In genomic region chr16:67277294-67277998, GRCh38 we compare ENCODE assay signal across 8 cellular contexts. TPM values are rescaled to one million over a fixed set of nuclear protein-coding genes. Genes with fewer than 3 reads are reported as not detected.
DNase-seq lines count a peak whose midpoint lies in the region; ATAC-seq and TF ChIP-seq lines count a peak whose summit lies in the region.

No MANE protein-coding gene starts in this region.

- no peak overlapping the region for H3K4me3 ChIP-seq in tibial artery

- no peaks in the 10 kb centered on the region for H3K27me3 ChIP-seq in tibial artery

- H3K36me3 Mint-ChIP-seq in activated T-helper 2 cell treated with anti-CD3 and anti-CD28 coated beads, Interferon-gamma antibody, Interleukin-2, Interleukin-4, amounts not matched to agents 10 μg/mL and 5 μg/mL and 100 μg/mL, durations not matched to agents 14 hours and 24 hours and 36 hours (ENCODE audit: low read depth), result peaks cover 17% of the 10 kb centered on the region

- no peaks in the 10 kb centered on the region for H3K9me3 ChIP-seq in tibial artery

- H3K4me1 ChIP-seq in tibial artery, result peaks cover 0 to 36% (median 20%) of the 10 kb centered on the region in 4 donors

- no peak for ATAC-seq in GM19328 (IDR thresholded peaks at IDR 0.05; ENCODE audit: unreplicated experiment)

- no peaks in the 10 kb centered on the region for H3K9me3 Mint-ChIP-seq in activated T-helper 2 cell treated with anti-CD3 and anti-CD28 coated beads, Interferon-gamma antibody, Interleukin-2, Interleukin-4, amounts not matched to agents 10 μg/mL and 5 μg/mL and 100 μg/mL, durations not matched to agents 14 hours and 24 hours and 36 hours

- no peak for TF ChIP-seq CTCF in tibial artery (IDR thresholded peaks at IDR 0.05)

- peak; percentile 62 for DNase-seq in stimulated activated CD4-positive, alpha-beta T cell treated with anti-CD3 and anti-CD28 coated beads, Interleukin-15, amount 100 ng/mL, for 24 hours
- DNase-seq in stimulated activated CD4-positive, alpha-beta T cell treated with anti-CD3 and anti-CD28 coated beads, Interleukin-4, amount 100 ng/mL, for 4 hours, result no peak
- DNase-seq in activated T-helper 2 cell treated with anti-CD3 and anti-CD28 coated beads, Interferon-gamma antibody, Interleukin-2, Interleukin-4, amounts not matched to agents 10 μg/mL and 5 μg/mL and 100 μg/mL, durations not matched to agents 14 hours and 24 hours and 36 hours (ENCODE audit: low spot score), result no peak
- DNase-seq in islet precursor cell (peak; percentile 85), tibial artery (peak; percentile 59 to 85), activated gamma-delta T cell treated with Interleukin-2 at 50 U/mL for 16 hours (no peak), NCI-H1105 (lab: John Stamatoyannopoulos, UW) (no peak)

- peaks cover 24% of the 10 kb centered on the region for H3K4me1 Mint-ChIP-seq in activated T-helper 2 cell treated with anti-CD3 and anti-CD28 coated beads, Interferon-gamma antibody, Interleukin-2, Interleukin-4, amounts not matched to agents 10 μg/mL and 5 μg/mL and 100 μg/mL, durations not matched to agents 14 hours and 24 hours and 36 hours (ENCODE audit: low read depth)

- H3K27me3 Mint-ChIP-seq in activated T-helper 2 cell treated with anti-CD3 and anti-CD28 coated beads, Interferon-gamma antibody, Interleukin-2, Interleukin-4, amounts not matched to agents 10 μg/mL and 5 μg/mL and 100 μg/mL, durations not matched to agents 14 hours and 24 hours and 36 hours (ENCODE audit: low read depth), result no peaks in the 10 kb centered on the region

- H3K36me3 ChIP-seq in tibial artery, result peaks cover 0 to 6% (median 0%) of the 10 kb centered on the region in 3 donors

- intact Hi-C loops in activated T-helper 2 cell treated with anti-CD3 and anti-CD28 coated beads, Interferon-gamma antibody, Interleukin-2, Interleukin-4, amounts not matched to agents 10 μg/mL and 5 μg/mL and 100 μg/mL, durations not matched to agents 14 hours and 24 hours and 36 hours (cut with micrococcal nuclease), result no loop called here
- intact Hi-C loops in tibial artery (cut with DNase I; ENCODE audit: low total_unique reads), result no loop called here

- peak overlapping the region; percentile 74 for H3K4me3 Mint-ChIP-seq in activated T-helper 2 cell treated with anti-CD3 and anti-CD28 coated beads, Interferon-gamma antibody, Interleukin-2, Interleukin-4, amounts not matched to agents 10 μg/mL and 5 μg/mL and 100 μg/mL, durations not matched to agents 14 hours and 24 hours and 36 hours (ENCODE audit: low read depth)

- H3K27ac ChIP-seq in tibial artery, result peak overlapping the region; percentile 60 to 68

- H3K27ac Mint-ChIP-seq in activated T-helper 2 cell treated with anti-CD3 and anti-CD28 coated beads, Interferon-gamma antibody, Interleukin-2, Interleukin-4, amounts not matched to agents 10 μg/mL and 5 μg/mL and 100 μg/mL, durations not matched to agents 14 hours and 24 hours and 36 hours, result peak overlapping the region; percentile 84

RNA-seq across cellular contexts. Expression of gene PLEKHG4, which starts 1.9 kb away (rescaled TPM):
- 30.4 and 33.4 TPM in 2 replicates for total RNA-seq in activated T-helper 2 cell treated with anti-CD3 and anti-CD28 coated beads, Interferon-gamma antibody, Interleukin-2, Interleukin-4, amounts not matched to agents 10 μg/mL and 5 μg/mL and 100 μg/mL, durations not matched to agents 14 hours and 24 hours and 36 hours

RNA-seq across cellular contexts. Expression of gene SLC9A5, which starts 28.7 kb away (rescaled TPM):
- 5.1 and 6.4 TPM in 2 replicates for total RNA-seq in activated T-helper 2 cell treated with anti-CD3 and anti-CD28 coated beads, Interferon-gamma antibody, Interleukin-2, Interleukin-4, amounts not matched to agents 10 μg/mL and 5 μg/mL and 100 μg/mL, durations not matched to agents 14 hours and 24 hours and 36 hours

RNA-seq across cellular contexts. Expression of gene FHOD1, which starts 30.2 kb away (rescaled TPM):
- total RNA-seq in activated T-helper 2 cell treated with anti-CD3 and anti-CD28 coated beads, Interferon-gamma antibody, Interleukin-2, Interleukin-4, amounts not matched to agents 10 μg/mL and 5 μg/mL and 100 μg/mL, durations not matched to agents 14 hours and 24 hours and 36 hours, result 134 and 141 TPM in 2 replicates

RNA-seq across cellular contexts. Expression of gene KCTD19, which starts 49.1 kb away (rescaled TPM):
- total RNA-seq in activated T-helper 2 cell treated with anti-CD3 and anti-CD28 coated beads, Interferon-gamma antibody, Interleukin-2, Interleukin-4, amounts not matched to agents 10 μg/mL and 5 μg/mL and 100 μg/mL, durations not matched to agents 14 hours and 24 hours and 36 hours, result 0.87 and 1.2 TPM in 2 replicates

RNA-seq across cellular contexts. Expression of gene LRRC36, which starts 49.2 kb away (rescaled TPM):
- total RNA-seq in activated T-helper 2 cell treated with anti-CD3 and anti-CD28 coated beads, Interferon-gamma antibody, Interleukin-2, Interleukin-4, amounts not matched to agents 10 μg/mL and 5 μg/mL and 100 μg/mL, durations not matched to agents 14 hours and 24 hours and 36 hours, result 0.60 and 0.89 TPM in 2 replicates

Comparison
In these comparisons a context has a peak if more than half of its experiments do, and no peak if none do; other contexts are left out.
1. DNase-seq: peak in stimulated activated CD4-positive, alpha-beta T cell treated with anti-CD3 and anti-CD28 coated beads, Interleukin-15, amount 100 ng/mL, for 24 hours (single experiment), islet precursor cell (single experiment) and tibial artery (2 of 2); none in stimulated activated CD4-positive, alpha-beta T cell treated with anti-CD3 and anti-CD28 coated beads, Interleukin-4, amount 100 ng/mL, for 4 hours (0 of 2), activated T-helper 2 cell treated with anti-CD3 and anti-CD28 coated beads, Interferon-gamma antibody, Interleukin-2, Interleukin-4, amounts not matched to agents 10 μg/mL and 5 μg/mL and 100 μg/mL, durations not matched to agents 14 hours and 24 hours and 36 hours (single experiment), activated gamma-delta T cell treated with Interleukin-2 at 50 U/mL for 16 hours (single experiment) and NCI-H1105 (single experiment).